ENCODE assay signal across 8 cellular contexts in genomic region chr12:56468216-56469006, GRCh38. TPM values are rescaled to one million over a fixed set of nuclear protein-coding genes. Genes with fewer than 3 reads are reported as not detected.
DNase-seq lines count a peak whose midpoint lies in the region; ATAC-seq and TF ChIP-seq lines count a peak whose summit lies in the region.

Gene SPRYD4 (plus strand): TSS chr12:56468578. CDS start chr12:56468592, 14 bp downstream.

- WGBS in adipose tissue, 3 donors = 0 to 1% (median 0%) methylated on average over 43 of the region's 43 CpGs
- WGBS in prostate gland = under 1% methylated on average over 43 of the region's 43 CpGs
- WGBS in urinary bladder = under 1% methylated on average over 43 of the region's 43 CpGs

- ATAC-seq in HG02798 (IDR thresholded peaks at IDR 0.05; ENCODE audit: poor library complexity, unreplicated experiment) (peak; percentile 94), left cardiac atrium (peak; percentile 98 to 99)

- intact Hi-C loops in left cardiac atrium (cut with DNase I) (loop anchor here in 1 of 2 donors (5.0 kb wide), 1 partner anchor 276 kb away; no protein-coding TSS in a partner anchor), prostate gland (cut with DNase I) (loop anchor here (5.0 to 10.0 kb wide), 2 partner anchors 274 to 341 kb away; partner anchors contain the start of gene ESYT1)

- H3K4me3 ChIP-seq in GM12875 (ENCODE audit: low read depth, low read length) (peak within 1 kb of the TSS; percentile 89), prostate gland (peak within 1 kb of the TSS; percentile 67 to 81), urinary bladder (ENCODE audit: low read depth, low read length) (peak within 1 kb of the TSS; percentile 66)

- no peak for TF ChIP-seq CTCF in GM12875 (IDR thresholded peaks at IDR 0.05; ENCODE audit: borderline replicate concordance, insufficient read depth, low read depth, low read length)
- peak in 3 of 4 experiments; percentile 61 to 70 (median 62) for TF ChIP-seq CTCF in prostate gland (IDR thresholded peaks at IDR 0.05)

- H3K4me1 ChIP-seq in prostate gland (replicated peaks) (peaks cover 3% of the 10 kb centered on the region), urinary bladder (ENCODE audit: insufficient read depth) (no peaks in the 10 kb centered on the region)

- no peaks in the 10 kb centered on the region for H3K9me3 ChIP-seq in prostate gland

- TF ChIP-seq POLR2A in prostate gland (IDR thresholded peaks at IDR 0.05) = peak; percentile 79

- H3K36me3 ChIP-seq in prostate gland = no peaks in the 10 kb centered on the region
- no peaks in the 10 kb centered on the region for H3K36me3 ChIP-seq in urinary bladder (ENCODE audit: insufficient read depth)

- H3K27ac ChIP-seq in adipose tissue (ENCODE audit: low read depth, low read length) (peak within 1 kb of the TSS; percentile 65), prostate gland (peak within 1 kb of the TSS; percentile 81 to 85), urinary bladder (ENCODE audit: low read depth) (peak within 1 kb of the TSS; percentile 81)

- DNase-seq in NCI-H1417 treated with DMSO at 0.1 percent for 48 hours (lab: John Stamatoyannopoulos, UW) (peak; percentile 79), SW 1271 (lab: John Stamatoyannopoulos, UW) (peak; percentile 65 to 93), left cardiac atrium (peak; percentile 95), prostate gland (ENCODE audit: low spot score) (peak; percentile 92)

- H3K27me3 ChIP-seq in prostate gland (replicated peaks; ENCODE audit: insufficient read depth) = no peaks in the 10 kb centered on the region

RNA-seq across cellular contexts. Expression of gene SPRYD4, which starts in this region (rescaled TPM):
- polyA plus RNA-seq in adipose tissue (1 to 10 TPM; 2.0 to 2.5 (median 2.3) TPM), urinary bladder (2.4 TPM)
- total RNA-seq in left cardiac atrium (1 to 10 TPM; 2.3 to 3.2 TPM), prostate gland (1 to 10 TPM; 2.6 to 5.1 TPM), urinary bladder (2.0 TPM)

Comparison
In these comparisons a context has a peak if more than half of its experiments do, and no peak if none do; other contexts are left out.
1. Peak in every context shown above with its lines: DNase-seq, ATAC-seq, H3K4me3 ChIP-seq and H3K27ac ChIP-seq.